ENCODE assay signal across 8 cellular contexts in the genomic region with DNA sequence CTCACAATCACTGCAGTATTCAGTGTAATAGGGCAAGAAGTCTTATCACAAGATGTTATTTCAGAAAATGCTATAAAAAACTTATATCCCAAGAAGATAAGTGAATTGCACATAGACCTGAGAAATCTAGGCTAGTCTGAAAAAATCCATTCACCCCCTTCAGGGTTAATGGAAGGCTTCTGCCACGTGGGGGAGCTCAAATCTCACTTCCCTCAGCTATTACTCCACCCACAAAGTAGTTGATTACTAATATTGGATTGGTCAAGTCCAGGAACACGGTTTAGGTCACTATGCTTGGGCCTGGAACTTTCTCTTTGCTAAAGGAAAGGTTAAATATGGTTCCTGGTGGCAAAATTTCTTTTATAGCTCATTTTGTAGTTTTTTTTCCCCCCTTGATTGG. TPM values are rescaled to one million over a fixed set of nuclear protein-coding genes. Genes with fewer than 3 reads are reported as not detected.
DNase-seq lines count a peak whose midpoint lies in the region; ATAC-seq and TF ChIP-seq lines count a peak whose summit lies in the region.

No MANE protein-coding gene starts in this region.

- H2AFZ ChIP-seq in PC-9 (0 out of 2 replicates have a peak overlapping the region, but pooled peaks have one; percentile 39), osteoblast (ENCODE audit: low read length) (no peak overlapping the region)

- H3K27ac ChIP-seq in PC-9 (no peak overlapping the region), osteoblast (ENCODE audit: low read depth, low read length) (no peak overlapping the region), esophagus squamous epithelium (no peak overlapping the region)

- H4K20me1 ChIP-seq in PC-9 (ENCODE audit: insufficient read depth) (no peaks in the 10 kb centered on the region), osteoblast (ENCODE audit: insufficient read depth, low read length) (no peaks in the 10 kb centered on the region)

- H3K36me3 ChIP-seq in PC-9 (ENCODE audit: low read depth), result no peaks in the 10 kb centered on the region
- no peaks in the 10 kb centered on the region for H3K36me3 ChIP-seq in osteoblast (ENCODE audit: insufficient read depth, low read length)
- no peaks in the 10 kb centered on the region for H3K36me3 ChIP-seq in esophagus squamous epithelium

- H3K9me2 ChIP-seq in PC-9 (ENCODE audit: insufficient read depth), result no peaks in the 10 kb centered on the region

- H3K4me3 ChIP-seq in PC-9, result no peak overlapping the region
- H3K4me3 ChIP-seq in osteoblast (ENCODE audit: insufficient read depth, low read length), result no peak overlapping the region
- no peak overlapping the region for H3K4me3 ChIP-seq in esophagus squamous epithelium

- H3K4me1 ChIP-seq in PC-9 (replicated peaks; ENCODE audit: insufficient read depth) (no peaks in the 10 kb centered on the region), osteoblast (ENCODE audit: insufficient read depth, low read length) (no peaks in the 10 kb centered on the region), esophagus squamous epithelium (peaks cover 0 to 22% (median 0%) of the 10 kb centered on the region in 3 donors)

- BruUV-seq in PC-9 (replicated peaks; lab: Mats Ljungman, UMichigan), result no TSS peak

- CTCF ChIA-PET in PC-9 (lab: Charles Lee), result interaction anchor here (0.6 kb wide), 2 partner anchors 53 to 281 kb away, joined by 3 to 5 read pairs; no protein-coding TSS in a partner anchor

- H3K4me2 ChIP-seq in PC-9 (no peak overlapping the region), osteoblast (ENCODE audit: insufficient read depth, low read length) (no peak overlapping the region)

- no peaks in the 10 kb centered on the region for H3F3A ChIP-seq in PC-9 (ENCODE audit: insufficient read depth, low read depth)

- TF ChIP-seq CTCF in PC-9 (conservative IDR thresholded peaks at IDR 0.05) (peak; percentile 65), osteoblast (IDR thresholded peaks at IDR 0.05; ENCODE audit: extremely low read depth, low read depth, low read length) (peak; percentile 56), esophagus squamous epithelium (IDR thresholded peaks at IDR 0.05) (peak in 3 of 6 experiments; percentile 32 to 71 (median 33))

- peak; percentile 96 for ATAC-seq in GM19463 (IDR thresholded peaks at IDR 0.05; ENCODE audit: unreplicated experiment)
- ATAC-seq in HG03354 (IDR thresholded peaks at IDR 0.05; ENCODE audit: poor library complexity, severe bottlenecking, unreplicated experiment), result peak; percentile 99

- no peak for TF ChIP-seq POLR2A in esophagus squamous epithelium (IDR thresholded peaks at IDR 0.05)

- peak; percentile 38 for DNase-seq in SIG-M5 treated with dmso at 0.1 percent for 504 hours (lab: John Stamatoyannopoulos, UW; ENCODE audit: unreplicated experiment)
- no peak for DNase-seq in SIG-M5 (lab: John Stamatoyannopoulos, UW)
- DNase-seq in PC-9, result peak; percentile 24 to 49
- peak; percentile 81 for DNase-seq in dermis blood vessel endothelial cell
- peak; percentile 89 for DNase-seq in osteoblast (ENCODE audit: insufficient read length, low spot score, missing footprints)
- DNase-seq in esophagus squamous epithelium (lab: John Stamatoyannopoulos, UW), result no peak

- WGBS in esophagus squamous epithelium, 2 donors, result 4 to 8% methylated on average over 2 of the region's 2 CpGs

- H3K27me3 ChIP-seq in PC-9 (ENCODE audit: insufficient read depth, low read depth) (no peaks in the 10 kb centered on the region), osteoblast (ENCODE audit: insufficient read depth, low read length) (no peaks in the 10 kb centered on the region), esophagus squamous epithelium (no peaks in the 10 kb centered on the region)

- H3K9me3 ChIP-seq in PC-9 (ENCODE audit: insufficient read depth, low read depth) (no peaks in the 10 kb centered on the region; the same call in 1 of the 2 replicates), osteoblast (ENCODE audit: low read depth, low read length) (no peaks in the 10 kb centered on the region), esophagus squamous epithelium (peaks cover 0 to 11% (median 0%) of the 10 kb centered on the region in 3 donors)

- POLR2A ChIA-PET in PC-9 (lab: Charles Lee; ENCODE audit: unreplicated experiment), result no interaction called here

- intact Hi-C loops in PC-9 (cut with micrococcal nuclease; ENCODE audit: unreplicated experiment), result loop anchor here (1.0 kb wide), 3 partner anchors 167 to 389 kb away; no protein-coding TSS in a partner anchor
- intact Hi-C loops in esophagus squamous epithelium (cut with DNase I), result no loop called here

- H3K79me2 ChIP-seq in PC-9 (ENCODE audit: low read depth), result no peaks in the 10 kb centered on the region
- no peaks in the 10 kb centered on the region for H3K79me2 ChIP-seq in osteoblast (ENCODE audit: insufficient read depth, low read length)

RNA-seq across cellular contexts. Expression of gene ADAM23, which starts 51.2 kb away (rescaled TPM):
- 8.9 and 12.0 TPM in 2 replicates for total RNA-seq in PC-9 (2021)
- 0.85 and 3.4 TPM in 2 replicates for total RNA-seq in dermis blood vessel endothelial cell
- under 0.01 and 0.29 TPM in 2 replicates for total RNA-seq in osteoblast
- 10 to 100 TPM in 1 of 4 donors, 1 to 10 TPM in 2, under 1 TPM in 1; 0.95 to 10.1 (median 6.6) TPM for total RNA-seq in esophagus squamous epithelium

Comparison
In these comparisons a context has a peak if more than half of its experiments do, and no peak if none do; other contexts are left out.
1. DNase-seq: peak in SIG-M5 treated with dmso at 0.1 percent for 504 hours (single experiment), PC-9 (2 of 2), dermis blood vessel endothelial cell (single experiment) and osteoblast (single experiment); none in SIG-M5 (single experiment) and esophagus squamous epithelium (single experiment).